ENCODE assay signal across 10 cellular contexts in genomic region chr1:8663915-8664331, GRCh38.
DNase-seq lines count a peak whose midpoint lies in the region; ATAC-seq and TF ChIP-seq lines count a peak whose summit lies in the region.
"Had no signal": no experiment of that assay in that cellular context is flagged by ENCODE, and none has a peak within 500 bp of the region (broad histone marks: within the 10 kb centered on the region; RNA-seq: fewer than 3 reads in every experiment).

No MANE protein-coding gene starts in this region.

- H3K27ac ChIP-seq in transverse colon = peak overlapping the region in 3 of 4 donors; percentile 7 to 47 (median 25)

- 12 to 21% methylated on average over 2 of the region's 2 CpGs for WGBS in transverse colon (ENCODE audit: low coverage in 1 of 2), 2 donors

- H3K9me3 Mint-ChIP-seq in activated naive CD4-positive, alpha-beta T cell treated with anti-CD3 and anti-CD28 coated beads, Interleukin-2, amount 50 U/mL, for 72 hours = no peaks in the 10 kb centered on the region
- H3K9me3 Mint-ChIP-seq: neural crest cell had no signal

- no peak for TF ChIP-seq CTCF in transverse colon (IDR thresholded peaks at IDR 0.05)

- no peaks in the 10 kb centered on the region for H3K9me3 ChIP-seq in transverse colon

- intact Hi-C loops in left ventricle myocardium superior (cut with micrococcal nuclease) (no loop called here), transverse colon (cut with DNase I; ENCODE audit: low total_unique reads) (loop anchor here (5.0 kb wide), 1 partner anchor 63 kb away; no protein-coding TSS in a partner anchor)

- H3K4me3 ChIP-seq in transverse colon = peak overlapping the region in 1 of 4 donors; percentile 2

- peak; percentile 27 to 56 for ATAC-seq in activated naive CD4-positive, alpha-beta T cell treated with anti-CD3 and anti-CD28 coated beads, Interleukin-2, amount 50 U/mL, for 72 hours
- peak; percentile 53 for ATAC-seq in left ventricle myocardium superior
- no peak for ATAC-seq in GM18870 (IDR thresholded peaks at IDR 0.05; ENCODE audit: unreplicated experiment)
- ATAC-seq in GM18858 (IDR thresholded peaks at IDR 0.05; ENCODE audit: unreplicated experiment) = no peak

- H3K27ac Mint-ChIP-seq in activated naive CD4-positive, alpha-beta T cell treated with anti-CD3 and anti-CD28 coated beads, Interleukin-2, amount 50 U/mL, for 72 hours = no peak overlapping the region

- no peaks in the 10 kb centered on the region for H3K36me3 Mint-ChIP-seq in activated naive CD4-positive, alpha-beta T cell treated with anti-CD3 and anti-CD28 coated beads, Interleukin-2, amount 50 U/mL, for 72 hours

- TF ChIP-seq EP300 in transverse colon (IDR thresholded peaks at IDR 0.05; ENCODE audit: low read depth) = no peak

- DNase-seq in activated naive CD4-positive, alpha-beta T cell treated with anti-CD3 and anti-CD28 coated beads, Interleukin-2, amount 50 U/mL, for 72 hours (ENCODE audit: low spot score in 2 of 2) = no peak
- DNase-seq in activated naive CD4-positive, alpha-beta T cell (lab: John Stamatoyannopoulos, UW) = no peak
- DNase-seq in left ventricle myocardium superior = no peak
- peak; percentile 28 for DNase-seq in transverse colon
- DNase-seq in G401 (ENCODE audit: low spot score) = no peak
- DNase-seq: activated gamma-delta T cell had no signal

- H3K36me3 ChIP-seq in transverse colon = no peaks in the 10 kb centered on the region

- in situ Hi-C loops in transverse colon (cut with MboI; ENCODE audit: low pct_ligation_motif_present in 1 of 4, low pct_unique_long_range_greater_than_20kb in 1 of 4, low sequenced_read_pairs in 3 of 4) (loop anchor here in 2 of 4 donors (25.0 kb wide), 1 partner anchor 102 kb away; no protein-coding TSS in a partner anchor), G401 (cut with HindIII; ENCODE audit: low sequenced_read_pairs) (no loop called here)

- TF ChIP-seq POLR2A in transverse colon (IDR thresholded peaks at IDR 0.05) = no peak

- peaks cover 50 to 94% (median 66%) of the 10 kb centered on the region in 4 donors for H3K4me1 ChIP-seq in transverse colon

- no peaks in the 10 kb centered on the region for H3K27me3 ChIP-seq in transverse colon

TF ChIP-seq in PFSK-1, 5 proteins besides CTCF, POLR2A, EP300 and RAD21:
- TF ChIP-seq FOXP2 (optimal IDR thresholded peaks at IDR 0.05; ENCODE audit: borderline replicate concordance, extremely low read depth, extremely low read length, insufficient read depth) (no peak), REST (IDR thresholded peaks at IDR 0.05; ENCODE audit: insufficient read depth in 1 of 2, low read depth in 2 of 2, low read length in 2 of 2) (no peak), SIN3A (IDR thresholded peaks at IDR 0.05; ENCODE audit: borderline replicate concordance, insufficient read depth, low read length) (peak; percentile 62; the same call in 1 of the 2 replicates), TAF1 (IDR thresholded peaks at IDR 0.05; ENCODE audit: borderline replicate concordance, insufficient read depth, low read length) (no peak), POLR2AphosphoS5 (IDR thresholded peaks at IDR 0.05; ENCODE audit: low read depth, low read length) (no peak)

Comparison
In these comparisons a context has a peak if more than half of its experiments do, and no peak if none do; other contexts are left out.
1. ATAC-seq: peak in activated naive CD4-positive, alpha-beta T cell treated with anti-CD3 and anti-CD28 coated beads, Interleukin-2, amount 50 U/mL, for 72 hours (2 of 2) and left ventricle myocardium superior (single experiment); none in GM18870 (single experiment) and GM18858 (single experiment).